In genomic region chr11:1421291-1421690, GRCh38 we compare ENCODE assay signal across 33 cellular contexts. TPM values are rescaled to one million over a fixed set of nuclear protein-coding genes. Genes with fewer than 3 reads are reported as not detected.
"Had no signal": no experiment of that assay in that cellular context is flagged by ENCODE, and none has a peak within 500 bp of the region (broad histone marks: within the 10 kb centered on the region; RNA-seq: fewer than 3 reads in every experiment).

No MANE protein-coding gene starts in this region.

- H3K9ac ChIP-seq: KMS-11 had no signal

- H3K4me3 ChIP-seq: adrenal gland, PC-9 had no signal

- H3K4me1 ChIP-seq: adrenal gland had no signal

- ATAC-seq: activated naive CD4-positive, alpha-beta T cell treated with anti-CD3 and anti-CD28 coated beads, Interleukin-2, amount 50 U/mL, for 72 hours; activated T-cell treated with anti-CD3 and anti-CD28 coated beads, Interleukin-2, amount 50 U/mL, for 4 hours had no signal

- FAIRE-seq: bronchial epithelial cell had no signal

- H3K27ac ChIP-seq: adrenal gland, KMS-11, PC-9, VCaP had no signal

- DNase-seq: activated B cell treated with CpG ODN at 0.5 μM for 24 hours; activated CD4-positive, alpha-beta memory T cell treated with anti-CD3 and anti-CD28 coated beads for 36 hours; activated CD4-positive, alpha-beta T cell treated with anti-CD3 and anti-CD28 coated beads for 4 hours; activated CD4-positive, alpha-beta T cell treated with anti-CD3 and anti-CD28 coated beads, Interleukin-2, amount 50 U/mL, for 1 hour; activated CD4-positive, CD25-positive, alpha-beta regulatory T cell treated with anti-CD3 and anti-CD28 coated beads, Interleukin-2, amount 50 U/mL, for 72 hours; activated CD8-positive, alpha-beta memory T cell treated with anti-CD3 and anti-CD28 coated beads, Interleukin-2, amount 50 U/mL, for 4 hours; activated gamma-delta T cell treated with Interleukin-2 at 50 U/mL for 16 hours; activated naive CD4-positive, alpha-beta T cell treated with anti-CD3 and anti-CD28 coated beads for 36 hours; activated T-cell treated with anti-CD3 and anti-CD28 coated beads for 4 hours; activated T-cell treated with anti-CD3 and anti-CD28 coated beads, Interleukin-2, amount 50 U/mL, for 4 hours; adrenal gland; central memory CD4-positive, alpha-beta T cell; MM.1S; MV-4-11; NCI-H1092; NCI-H1436 treated with DMSO at 0.1 percent for 48 hours; NCI-H1694 treated with DMSO at 0.1 percent for 48 hours; NCI-H2029; NCI-H2171 treated with DMSO at 0.1 percent for 48 hours; NCI-H2227 treated with DMSO at 0.1 percent for 48 hours; NCI-H524 treated with DMSO at 0.1 percent for 48 hours; NK-92 treated with Interleukin-12 subunit alpha and Interleukin-12 subunit beta, amount 100 ng/mL, for 24 hours; PC-9; Right ventricle myocardium superior; SW 1271; T-helper 1 cell; T-helper 2 cell; T-helper 9 cell had no signal

- H3K36me3 ChIP-seq: adrenal gland had no signal

RNA-seq across cellular contexts. Expression of gene BRSK2, which starts 31.6 kb away (rescaled TPM):
- total RNA-seq: bronchial epithelial cell, OCI-LY7 had no signal
